ENCODE assay signal across 2 cellular contexts in the genomic region with DNA sequence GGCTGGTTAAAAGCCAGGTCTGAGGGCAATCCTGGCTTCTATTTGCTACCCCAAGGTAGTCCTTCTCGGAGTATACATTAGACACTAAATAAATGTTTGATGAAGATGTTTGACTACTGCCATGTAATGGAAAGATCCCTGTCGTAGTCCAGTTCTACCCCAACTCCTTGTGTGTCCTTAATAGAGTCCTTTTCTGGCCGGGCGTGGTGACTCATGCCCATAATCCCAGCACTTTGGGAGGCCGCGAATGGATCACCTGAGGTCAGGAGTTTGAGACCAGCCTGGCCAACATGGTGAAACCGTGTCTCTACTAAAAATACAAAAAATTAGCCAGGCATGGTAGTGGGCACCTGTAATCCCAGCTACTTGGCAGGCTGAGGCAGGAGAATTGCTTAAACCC.
A peak's percentile ranks its signal among the peaks of the same experiment; 100 is the strongest.
TF ChIP-seq lines count a peak whose summit lies in the region.
"Not testable (repeated sequence)": the region's sequence is repeated elsewhere in the genome, so short reads cannot be mapped to it uniquely, and the experiment has no call there.

No MANE protein-coding gene starts in this region.

TF ChIP-seq in HEK293, 187 proteins besides CTCF, POLR2A, EP300 and RAD21:
- TF ChIP-seq ZNF335 (tag by site-specific recombination; conservative IDR thresholded peaks at IDR 0.05): 0 out of 2 replicates have a peak, but pooled peaks have one; percentile 36

TF ChIP-seq in K562, 482 proteins besides CTCF, POLR2A, EP300 and RAD21:
- TF ChIP-seq FOSL1 (tag; conservative IDR thresholded peaks at IDR 0.05): peak; percentile 66
- TF ChIP-seq, protein P1, sequence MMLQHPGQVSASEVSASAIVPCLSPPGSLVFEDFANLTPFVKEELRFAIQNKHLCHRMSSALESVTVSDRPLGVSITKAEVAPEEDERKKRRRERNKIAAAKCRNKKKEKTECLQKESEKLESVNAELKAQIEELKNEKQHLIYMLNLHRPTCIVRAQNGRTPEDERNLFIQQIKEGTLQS (IDR thresholded peaks at IDR 0.05): peak; percentile 61
- TF ChIP-seq, protein P1 (CRISPR knock-in tag; conservative IDR thresholded peaks at IDR 0.05): not testable (repeated sequence)
